8 cellular contexts compared by ENCODE assay signal in the genomic region with DNA sequence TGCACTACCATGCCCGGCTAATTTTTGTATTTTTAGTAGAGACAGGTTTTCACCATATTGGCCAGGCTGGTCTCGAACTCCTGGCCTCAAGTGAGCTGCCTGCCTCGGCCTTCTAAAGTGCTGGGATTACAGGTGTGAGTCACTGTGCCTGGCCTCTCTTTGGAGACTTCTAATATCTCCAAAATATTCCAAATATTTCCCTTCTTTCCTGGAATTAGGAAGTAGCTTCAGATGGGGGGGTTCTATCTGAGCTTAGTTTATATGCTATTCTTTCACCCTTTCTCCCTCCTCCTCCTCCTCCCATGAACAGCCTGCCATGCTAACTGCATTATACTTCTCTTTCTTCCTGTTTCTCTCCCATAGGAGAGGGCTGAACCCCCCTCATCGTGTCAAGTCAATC. TPM values are rescaled to one million over a fixed set of nuclear protein-coding genes. Genes with fewer than 3 reads are reported as not detected.
DNase-seq lines count a peak whose midpoint lies in the region; ATAC-seq, FAIRE-seq and TF ChIP-seq lines count a peak whose summit lies in the region.
"Not testable (repeated sequence)": the region's sequence is repeated elsewhere in the genome, so short reads cannot be mapped to it uniquely, and the experiment has no call there.

No MANE protein-coding gene starts in this region.

- peaks cover 20% of the 10 kb centered on the region for H3K36me3 ChIP-seq in CD4-positive, CD25-positive, alpha-beta regulatory T cell (ENCODE audit: control insufficient read depth, insufficient read depth, low read length)
- H3K36me3 ChIP-seq in Peyer's patch (peaks cover 0 to 50% (median 0%) of the 10 kb centered on the region in 3 donors), K562 (ENCODE audit: control insufficient read depth, insufficient read depth, low read length) (peaks cover 48% of the 10 kb centered on the region), sigmoid colon (peaks cover 4 to 44% (median 17%) of the 10 kb centered on the region in 4 donors), thyroid gland (peaks cover 0 to 24% of the 10 kb centered on the region in 2 donors)

- 61% methylated on average over 4 of the region's 4 CpGs for WGBS in K562 (ENCODE audit: insufficient coverage, low coverage, missing lambda C conversion rate)
- 78 to 82% methylated on average over 4 of the region's 4 CpGs for WGBS in sigmoid colon, 2 donors
- WGBS in thyroid gland, 2 donors, result 44 to 69% methylated on average over 4 of the region's 4 CpGs

- peak overlapping the region; percentile 84 for H3K27ac ChIP-seq in CD4-positive, CD25-positive, alpha-beta regulatory T cell (ENCODE audit: insufficient read depth, low read length, poor library complexity, severe bottlenecking)
- H3K27ac ChIP-seq in Peyer's patch, result peak overlapping the region; percentile 75 to 91 (median 81)
- H3K27ac ChIP-seq in K562 (ENCODE audit: extremely low read depth, low read depth, low read length), result not testable (repeated sequence)
- peak overlapping the region; percentile 87 to 90 (median 88) for H3K27ac ChIP-seq in sigmoid colon
- peak overlapping the region; percentile 96 to 99 (median 96) for H3K27ac ChIP-seq in thyroid gland

- not testable (repeated sequence) for H3K27me3 ChIP-seq in CD4-positive, CD25-positive, alpha-beta regulatory T cell (ENCODE audit: control insufficient read depth, insufficient read depth, low read length); Peyer's patch; K562 (ENCODE audit: control insufficient read depth in 2 of 2, insufficient read depth in 2 of 2, low read length in 2 of 2); sigmoid colon; thyroid gland

- H3K27me3 Mint-ChIP-seq in CD4-positive, CD25-positive, alpha-beta regulatory T cell; activated CD8-positive, alpha-beta memory T cell treated with anti-CD3 and anti-CD28 coated beads, Interleukin-2, amount 10 ng/mL, durations not matched to agents 7 days and 5 days; glutamatergic neuron (ENCODE audit: unreplicated experiment); mesothelial cell of epicardium (ENCODE audit: low read depth): not testable (repeated sequence)

- H3K9ac ChIP-seq in K562 (ENCODE audit: insufficient read depth in 1 of 2, low read depth in 2 of 2, low read length in 2 of 2), result not testable (repeated sequence)

- not testable (repeated sequence) for H3K9me3 Mint-ChIP-seq in CD4-positive, CD25-positive, alpha-beta regulatory T cell; activated CD8-positive, alpha-beta memory T cell treated with anti-CD3 and anti-CD28 coated beads, Interleukin-2, amount 10 ng/mL, durations not matched to agents 7 days and 5 days (ENCODE audit: low read depth); glutamatergic neuron (ENCODE audit: unreplicated experiment); mesothelial cell of epicardium

- not testable (repeated sequence) for H4K20me1 ChIP-seq in K562 (replicated peaks; ENCODE audit: control insufficient read depth, insufficient read depth, low read length)

- TF ChIP-seq EP300 in K562 (IDR thresholded peaks at IDR 0.05; ENCODE audit: low read length); sigmoid colon (IDR thresholded peaks at IDR 0.05): not testable (repeated sequence)

- H3K4me3 Mint-ChIP-seq in CD4-positive, CD25-positive, alpha-beta regulatory T cell, result peak overlapping the region; percentile 41 to 78 (median 70)
- H3K4me3 Mint-ChIP-seq in activated CD8-positive, alpha-beta memory T cell treated with anti-CD3 and anti-CD28 coated beads, Interleukin-2, amount 10 ng/mL, durations not matched to agents 7 days and 5 days, result peak overlapping the region; percentile 38
- peak overlapping the region; percentile 40 for H3K4me3 Mint-ChIP-seq in glutamatergic neuron (ENCODE audit: unreplicated experiment)
- H3K4me3 Mint-ChIP-seq in mesothelial cell of epicardium, result not testable (repeated sequence)

- not testable (repeated sequence) for H3K9me3 ChIP-seq in CD4-positive, CD25-positive, alpha-beta regulatory T cell (ENCODE audit: control insufficient read depth in 2 of 2, low read length in 2 of 2); Peyer's patch; K562 (replicated peaks; ENCODE audit: control insufficient read depth, insufficient read depth, low read depth, low read length); sigmoid colon; thyroid gland

- H3K4me1 Mint-ChIP-seq in CD4-positive, CD25-positive, alpha-beta regulatory T cell, result peaks cover 27 to 78% (median 64%) of the 10 kb centered on the region in 4 donors
- peaks cover 75% of the 10 kb centered on the region for H3K4me1 Mint-ChIP-seq in activated CD8-positive, alpha-beta memory T cell treated with anti-CD3 and anti-CD28 coated beads, Interleukin-2, amount 10 ng/mL, durations not matched to agents 7 days and 5 days
- H3K4me1 Mint-ChIP-seq in glutamatergic neuron (ENCODE audit: low read depth, unreplicated experiment), result not testable (repeated sequence)
- H3K4me1 Mint-ChIP-seq in mesothelial cell of epicardium, result peaks cover 45% of the 10 kb centered on the region

- not testable (repeated sequence) for H2AFZ ChIP-seq in K562 (ENCODE audit: low read depth, low read length)

- POLR2A ChIA-PET in K562 (lab: Yijun Ruan, JAX), result interaction anchor here (0.6 to 2.5 kb wide), 4 partner anchors 10 to 118 kb away, joined by 3 to 11 read pairs (median 4); no protein-coding TSS in a partner anchor

- CTCF ChIA-PET in activated CD8-positive, alpha-beta memory T cell treated with anti-CD3 and anti-CD28 coated beads, Interleukin-2, amount 10 ng/mL, durations not matched to agents 7 days and 5 days (lab: Charles Lee), result interaction anchor here (1.0 to 11.5 kb wide), 11 partner anchors 10 to 98 kb away, joined by 3 to 158 read pairs (median 9); a partner anchor contains a TSS
- CTCF ChIA-PET in K562 (lab: Yijun Ruan, JAX; ENCODE audit: low intra/inter-chr PET ratio), result interaction anchor here (0.8 kb wide), 1 partner anchor 66 kb away, joined by 3 read pairs; no protein-coding TSS in a partner anchor

- H3K4me2 ChIP-seq in K562 (ENCODE audit: insufficient read depth, low read length), result peak overlapping the region; percentile 76; the same call in 1 of the 2 replicates

- peak overlapping the region; percentile 87 to 99 (median 92) for H3K27ac Mint-ChIP-seq in CD4-positive, CD25-positive, alpha-beta regulatory T cell
- H3K27ac Mint-ChIP-seq in activated CD8-positive, alpha-beta memory T cell treated with anti-CD3 and anti-CD28 coated beads, Interleukin-2, amount 10 ng/mL, durations not matched to agents 7 days and 5 days, result peak overlapping the region; percentile 95
- H3K27ac Mint-ChIP-seq in glutamatergic neuron (ENCODE audit: unreplicated experiment), result not testable (repeated sequence)
- peak overlapping the region; percentile 86 for H3K27ac Mint-ChIP-seq in mesothelial cell of epicardium

- H3K4me3 ChIP-seq in CD4-positive, CD25-positive, alpha-beta regulatory T cell (ENCODE audit: low read depth, low read length); Peyer's patch; K562; sigmoid colon; thyroid gland (replicated peaks in 1 of 3): not testable (repeated sequence)

- peaks cover 72% of the 10 kb centered on the region for H3K4me1 ChIP-seq in CD4-positive, CD25-positive, alpha-beta regulatory T cell (ENCODE audit: control insufficient read depth, insufficient read depth, low read length, poor library complexity, severe bottlenecking)
- H3K4me1 ChIP-seq in Peyer's patch (peaks cover 5 to 53% (median 29%) of the 10 kb centered on the region in 4 donors), K562 (replicated peaks in 1 of 2; ENCODE audit: control insufficient read depth in 2 of 2, insufficient read depth in 2 of 2, low read length in 2 of 2) (peaks cover 24 to 51% of the 10 kb centered on the region in 2 experiments), sigmoid colon (peaks cover 0 to 57% (median 52%) of the 10 kb centered on the region in 4 donors), thyroid gland (peaks cover 49 to 60% of the 10 kb centered on the region in 2 donors)

- in situ Hi-C loops in K562 (cut with MboI), result not testable (repeated sequence)

- not testable (repeated sequence) for FAIRE-seq in K562 (lab: Jason Lieb, UNC)

- peaks cover 29% of the 10 kb centered on the region for H3K36me3 Mint-ChIP-seq in CD4-positive, CD25-positive, alpha-beta regulatory T cell
- peaks cover 28% of the 10 kb centered on the region for H3K36me3 Mint-ChIP-seq in activated CD8-positive, alpha-beta memory T cell treated with anti-CD3 and anti-CD28 coated beads, Interleukin-2, amount 10 ng/mL, durations not matched to agents 7 days and 5 days
- H3K36me3 Mint-ChIP-seq in glutamatergic neuron (ENCODE audit: unreplicated experiment), result not testable (repeated sequence)
- peaks cover 11% of the 10 kb centered on the region for H3K36me3 Mint-ChIP-seq in mesothelial cell of epicardium

- TF ChIP-seq RAD21 in K562 (CRISPR knock-in tag; conservative IDR thresholded peaks at IDR 0.05 in 1 of 2, IDR thresholded peaks at IDR 0.05 in 1 of 2), result not testable (repeated sequence)

- DNase-seq in CD4-positive, CD25-positive, alpha-beta regulatory T cell; Peyer's patch; activated CD8-positive, alpha-beta memory T cell treated with anti-CD3 and anti-CD28 coated beads, Interleukin-2, amount 10 ng/mL, durations not matched to agents 7 days and 5 days; K562 (ENCODE audit: extremely low read depth in 1 of 4, low spot score in 3 of 4); glutamatergic neuron; mesothelial cell of epicardium (ENCODE audit: low spot score in 2 of 2, unreplicated experiment in 2 of 2); sigmoid colon; thyroid gland: not testable (repeated sequence)

- not testable (repeated sequence) for TF ChIP-seq POLR2A in Peyer's patch (IDR thresholded peaks at IDR 0.05); K562 (conservative IDR thresholded peaks at IDR 0.05); sigmoid colon (IDR thresholded peaks at IDR 0.05); thyroid gland (IDR thresholded peaks at IDR 0.05)

- not testable (repeated sequence) for ATAC-seq in CD4-positive, CD25-positive, alpha-beta regulatory T cell (ENCODE audit: low read depth in 2 of 2); activated CD8-positive, alpha-beta memory T cell treated with anti-CD3 and anti-CD28 coated beads, Interleukin-2, amount 10 ng/mL, durations not matched to agents 7 days and 5 days; K562

- not testable (repeated sequence) for H3K9me1 ChIP-seq in K562 (ENCODE audit: control insufficient read depth, insufficient read depth, low read length)

- H3K79me2 ChIP-seq in K562 (ENCODE audit: control insufficient read depth, insufficient read depth, low read length), result peaks cover 54% of the 10 kb centered on the region

- intact Hi-C loops in K562 (cut with micrococcal nuclease); sigmoid colon (cut with DNase I); thyroid gland (cut with DNase I): not testable (repeated sequence)

- BruUV-seq in K562 (replicated peaks; lab: Mats Ljungman, UMichigan), result not testable (repeated sequence)

- TF ChIP-seq CTCF in Peyer's patch (IDR thresholded peaks at IDR 0.05); K562 (IDR thresholded peaks at IDR 0.05 in 2 of 3, conservative IDR thresholded peaks at IDR 0.05 in 1 of 3; ENCODE audit: insufficient read depth in 2 of 3, low read depth in 1 of 3, low read length in 3 of 3); glutamatergic neuron (IDR thresholded peaks at IDR 0.05; ENCODE audit: partially characterized antibody, unreplicated experiment); mesothelial cell of epicardium (IDR thresholded peaks at IDR 0.05; ENCODE audit: unreplicated experiment); sigmoid colon (IDR thresholded peaks at IDR 0.05); thyroid gland (IDR thresholded peaks at IDR 0.05): not testable (repeated sequence)

RNA-seq across cellular contexts. Expression of a gene that starts 9.5 kb away (rescaled TPM):
- 40.8 TPM for total RNA-seq in CD4-positive, CD25-positive, alpha-beta regulatory T cell
- polyA plus RNA-seq in CD4-positive, CD25-positive, alpha-beta regulatory T cell, result 10 to 100 TPM; 11.7 to 21.6 (median 16.0) TPM
- 10 to 100 TPM; 38.4 to 63.6 (median 49.9) TPM for total RNA-seq in Peyer's patch
- 10 to 100 TPM; 61.4 to 82.5 TPM for total RNA-seq in activated CD8-positive, alpha-beta memory T cell treated with anti-CD3 and anti-CD28 coated beads, Interleukin-2, amount 10 ng/mL, durations not matched to agents 7 days and 5 days
- total RNA-seq in K562 (2011; cell fraction: chromatin; rRNA removed; ENCODE audit: low replicate concordance), result 25.6 and 42.2 TPM in 2 replicates
- total RNA-seq in K562 (2011; cell fraction: nucleolus; rRNA removed), result 22.7 and 25.7 TPM in 2 replicates
- 28.4 and 39.7 TPM in 2 replicates for total RNA-seq in K562 (2011; cell fraction: nucleoplasm; rRNA removed)
- 11.7 and 20.2 TPM in 2 replicates for total RNA-seq in K562 (2014; rRNA removed)
- 3.6 and 4.3 TPM in 2 replicates for total RNA-seq in K562 (2014; rRNA removed; fragmentation: Illumina TruSeq; extraction: Trizol)
- total RNA-seq in K562 (2015; rRNA removed; fragmentation: Illumina TruSeq; extraction: Trizol), result 7.8 and 9.3 TPM in 2 replicates
- 23.1 and 23.4 TPM in 2 replicates for total RNA-seq in K562 (2021)
- 4.6 and 5.2 TPM in 2 replicates for polyA plus RNA-seq in K562 (2011; rRNA removed)
- polyA plus RNA-seq in K562 (2011; cell fraction: cytosol; rRNA removed), result 3.8 and 25.5 TPM in 2 replicates
- polyA plus RNA-seq in K562 (2011; cell fraction: nucleus; rRNA removed), result 12.0 and 33.1 TPM in 2 replicates
- 9.7 and 18.9 TPM in 2 replicates for polyA plus RNA-seq in K562 (2012)
- polyA plus RNA-seq in K562 (2014; fragmentation: Illumina TruSeq; extraction: Trizol), result 6.5 and 9.6 TPM in 2 replicates
- polyA plus RNA-seq in K562 (2014; fragmentation: Nextera tagmentation; extraction: Ambion mirVana), result under 1 TPM; 0.31 to 0.32 TPM
- 10.0 and 16.8 TPM in 2 replicates for polyA plus RNA-seq in K562 (2014; rRNA removed)
- 3.7 and 4.3 TPM in 2 replicates for polyA minus RNA-seq in K562 (2011; rRNA and poly(A)+ RNA removed)
- 3.9 and 8.0 TPM in 2 replicates for polyA minus RNA-seq in K562 (2011; cell fraction: cytosol; rRNA and poly(A)+ RNA removed)
- 10.2 and 12.1 TPM in 2 replicates for polyA minus RNA-seq in K562 (2011; cell fraction: nucleus; rRNA and poly(A)+ RNA removed)
- total RNA-seq in glutamatergic neuron (ENCODE audit: unreplicated experiment), result 5.7 TPM
- total RNA-seq in mesothelial cell of epicardium, result 7.7 to 9.1 TPM (median 8.3 TPM) in 3 replicates
- total RNA-seq in sigmoid colon, result 10 to 100 TPM; 17.5 to 32.7 (median 20.2) TPM
- polyA plus RNA-seq in sigmoid colon, result 10 to 100 TPM; 28.8 to 33.0 (median 30.7) TPM
- 10 to 100 TPM; 26.1 to 34.6 (median 28.0) TPM for total RNA-seq in thyroid gland

RNA-seq across cellular contexts. Expression of a gene that starts 25.2 kb away (rescaled TPM):
- total RNA-seq in CD4-positive, CD25-positive, alpha-beta regulatory T cell, result 47.4 TPM
- under 1 TPM in 1 of 4 donors, not detected in 3; 0.47 TPM for polyA plus RNA-seq in CD4-positive, CD25-positive, alpha-beta regulatory T cell
- total RNA-seq in Peyer's patch, result 10 to 100 TPM in 3 of 4 donors, 1 to 10 TPM in 1; 2.5 to 18.2 (median 13.4) TPM
- total RNA-seq in activated CD8-positive, alpha-beta memory T cell treated with anti-CD3 and anti-CD28 coated beads, Interleukin-2, amount 10 ng/mL, durations not matched to agents 7 days and 5 days, result 10 to 100 TPM; 18.2 to 26.3 TPM
- total RNA-seq in K562 (2011; cell fraction: chromatin; rRNA removed; ENCODE audit: low replicate concordance), result 7.1 and 11.6 TPM in 2 replicates
- total RNA-seq in K562 (2011; cell fraction: nucleolus; rRNA removed), result 13.0 and 18.8 TPM in 2 replicates
- 5.2 and 5.7 TPM in 2 replicates for total RNA-seq in K562 (2011; cell fraction: nucleoplasm; rRNA removed)
- 1.3 and 1.8 TPM in 2 replicates for total RNA-seq in K562 (2014; rRNA removed)
- 0.48 TPM in 1 of 2 replicates, not detected in the other for total RNA-seq in K562 (2014; rRNA removed; fragmentation: Illumina TruSeq; extraction: Trizol)
- total RNA-seq in K562 (2015; rRNA removed; fragmentation: Illumina TruSeq; extraction: Trizol), result 1.1 TPM in 2 replicates
- 3.2 and 5.3 TPM in 2 replicates for total RNA-seq in K562 (2021)
- polyA plus RNA-seq in K562 (2011; rRNA removed), result 0.42 and 2.1 TPM in 2 replicates
- 0.96 and 3.5 TPM in 2 replicates for polyA plus RNA-seq in K562 (2011; cell fraction: cytosol; rRNA removed)
- polyA plus RNA-seq in K562 (2011; cell fraction: nucleus; rRNA removed), result 11.2 and 27.2 TPM in 2 replicates
- 4.8 and 12.8 TPM in 2 replicates for polyA plus RNA-seq in K562 (2012)
- 0.48 and 2.8 TPM in 2 replicates for polyA plus RNA-seq in K562 (2014; fragmentation: Illumina TruSeq; extraction: Trizol)
- polyA plus RNA-seq in K562 (2014; fragmentation: Nextera tagmentation; extraction: Ambion mirVana), result under 1 TPM; 0.13 to 0.14 TPM
- polyA plus RNA-seq in K562 (2014; rRNA removed), result 4.2 and 8.1 TPM in 2 replicates
- polyA minus RNA-seq in K562 (2011; rRNA and poly(A)+ RNA removed), result not detected in 2 replicates
- polyA minus RNA-seq in K562 (2011; cell fraction: cytosol; rRNA and poly(A)+ RNA removed), result not detected in 2 replicates
- 2.0 and 3.4 TPM in 2 replicates for polyA minus RNA-seq in K562 (2011; cell fraction: nucleus; rRNA and poly(A)+ RNA removed)
- total RNA-seq in glutamatergic neuron (ENCODE audit: unreplicated experiment), result 8.0 TPM
- 7.9 to 13.5 TPM (median 10.6 TPM) in 3 replicates for total RNA-seq in mesothelial cell of epicardium
- 1 to 10 TPM in 2 of 4 donors, under 1 TPM in 1, not detected in 1; 0.71 to 2.5 (median 1.9) TPM for total RNA-seq in sigmoid colon
- polyA plus RNA-seq in sigmoid colon, result 1 to 10 TPM in 1 of 3 donors, not detected in 2; 7.2 TPM
- total RNA-seq in thyroid gland, result 1 to 10 TPM in 2 of 4 donors, not detected in 2; 1.5 to 6.2 TPM

RNA-seq across cellular contexts. Expression of a gene that starts 37.5 kb away (rescaled TPM):
- total RNA-seq in CD4-positive, CD25-positive, alpha-beta regulatory T cell, result 350 TPM
- polyA plus RNA-seq in CD4-positive, CD25-positive, alpha-beta regulatory T cell, result 100 to 1,000 TPM; 115 to 136 (median 126) TPM
- total RNA-seq in Peyer's patch (100 to 1,000 TPM in 3 of 4 donors, 10 to 100 TPM in 1; 76.7 to 232 (median 156) TPM), K562 (2014; rRNA removed) (15.0 and 33.7 TPM in 2 replicates), K562 (2014; rRNA removed; fragmentation: Illumina TruSeq; extraction: Trizol) (3.3 and 6.0 TPM in 2 replicates), K562 (2015; rRNA removed; fragmentation: Illumina TruSeq; extraction: Trizol) (15.0 and 17.2 TPM in 2 replicates), K562 (2021) (56.0 and 63.3 TPM in 2 replicates), glutamatergic neuron (ENCODE audit: unreplicated experiment) (166 TPM), mesothelial cell of epicardium (117 to 128 TPM (median 127 TPM) in 3 replicates), sigmoid colon (10 to 100 TPM; 28.9 to 74.5 (median 42.9) TPM), thyroid gland (100 to 1,000 TPM in 1 of 4 donors, 10 to 100 TPM in 3; 55.0 to 107 (median 76.6) TPM)
- total RNA-seq in activated CD8-positive, alpha-beta memory T cell treated with anti-CD3 and anti-CD28 coated beads, Interleukin-2, amount 10 ng/mL, durations not matched to agents 7 days and 5 days, result 100 to 1,000 TPM; 155 to 178 TPM
- 117 and 377 TPM in 2 replicates for total RNA-seq in K562 (2011; cell fraction: chromatin; rRNA removed; ENCODE audit: low replicate concordance)
- 224 and 228 TPM in 2 replicates for total RNA-seq in K562 (2011; cell fraction: nucleolus; rRNA removed)
- total RNA-seq in K562 (2011; cell fraction: nucleoplasm; rRNA removed), result 133 and 136 TPM in 2 replicates
- polyA plus RNA-seq in K562 (2011; rRNA removed) (9.0 and 22.2 TPM in 2 replicates), K562 (2014; fragmentation: Illumina TruSeq; extraction: Trizol) (15.7 and 28.6 TPM in 2 replicates), K562 (2014; fragmentation: Nextera tagmentation; extraction: Ambion mirVana) (under 1 TPM; 0.06 to 0.25 TPM), K562 (2014; rRNA removed) (41.0 and 53.0 TPM in 2 replicates), sigmoid colon (10 to 100 TPM; 28.2 to 92.3 (median 40.7) TPM)
- 8.5 and 16.9 TPM in 2 replicates for polyA plus RNA-seq in K562 (2011; cell fraction: cytosol; rRNA removed)
- 184 and 234 TPM in 2 replicates for polyA plus RNA-seq in K562 (2011; cell fraction: nucleus; rRNA removed)
- polyA plus RNA-seq in K562 (2012), result 28.5 and 77.6 TPM in 2 replicates
- 7.4 and 7.6 TPM in 2 replicates for polyA minus RNA-seq in K562 (2011; rRNA and poly(A)+ RNA removed)
- polyA minus RNA-seq in K562 (2011; cell fraction: cytosol; rRNA and poly(A)+ RNA removed), result 25.4 and 28.8 TPM in 2 replicates
- 61.5 and 71.8 TPM in 2 replicates for polyA minus RNA-seq in K562 (2011; cell fraction: nucleus; rRNA and poly(A)+ RNA removed)

RNA-seq across cellular contexts. Expression of a gene that starts 37.7 kb away (rescaled TPM):
- not detected for total RNA-seq in CD4-positive, CD25-positive, alpha-beta regulatory T cell
- under 1 TPM in 3 of 4 donors, not detected in 1; 0.21 to 0.26 (median 0.22) TPM for polyA plus RNA-seq in CD4-positive, CD25-positive, alpha-beta regulatory T cell
- total RNA-seq in Peyer's patch (1 to 10 TPM in 2 of 4 donors, not detected in 2; 1.1 to 2.8 TPM), K562 (2014; rRNA removed) (0.50 and 1.4 TPM in 2 replicates), K562 (2014; rRNA removed; fragmentation: Illumina TruSeq; extraction: Trizol) (0.10 and 0.33 TPM in 2 replicates), K562 (2015; rRNA removed; fragmentation: Illumina TruSeq; extraction: Trizol) (0.49 and 0.51 TPM in 2 replicates), K562 (2021) (0.94 and 0.95 TPM in 2 replicates), glutamatergic neuron (ENCODE audit: unreplicated experiment) (0.49 TPM), mesothelial cell of epicardium (0.54 to 0.93 TPM (median 0.64 TPM) in 3 replicates), sigmoid colon (1 to 10 TPM in 1 of 4 donors, under 1 TPM in 2, not detected in 1; 0.27 to 2.8 (median 0.71) TPM), thyroid gland (under 1 TPM; 0.13 to 0.88 (median 0.50) TPM)
- 1 to 10 TPM in 1 of 2 experiments, under 1 TPM in 1; 0.80 to 1.3 TPM for total RNA-seq in activated CD8-positive, alpha-beta memory T cell treated with anti-CD3 and anti-CD28 coated beads, Interleukin-2, amount 10 ng/mL, durations not matched to agents 7 days and 5 days
- total RNA-seq in K562 (2011; cell fraction: chromatin; rRNA removed; ENCODE audit: low replicate concordance), result 1.5 and 2.7 TPM in 2 replicates
- total RNA-seq in K562 (2011; cell fraction: nucleolus; rRNA removed), result 1.6 and 2.0 TPM in 2 replicates
- total RNA-seq in K562 (2011; cell fraction: nucleoplasm; rRNA removed), result 1.1 and 2.1 TPM in 2 replicates
- polyA plus RNA-seq in K562 (2011; rRNA removed) (0.50 and 0.57 TPM in 2 replicates), K562 (2014; fragmentation: Illumina TruSeq; extraction: Trizol) (0.42 and 0.80 TPM in 2 replicates), K562 (2014; fragmentation: Nextera tagmentation; extraction: Ambion mirVana) (under 1 TPM; 0.17 to 0.27 TPM), K562 (2014; rRNA removed) (0.73 and 1.3 TPM in 2 replicates), sigmoid colon (1 to 10 TPM in 1 of 3 donors, under 1 TPM in 2; 0.46 to 1.2 (median 0.95) TPM)
- polyA plus RNA-seq in K562 (2011; cell fraction: cytosol; rRNA removed), result 0.86 and 1.00 TPM in 2 replicates
- 2.1 and 3.5 TPM in 2 replicates for polyA plus RNA-seq in K562 (2011; cell fraction: nucleus; rRNA removed)
- polyA plus RNA-seq in K562 (2012), result 0.52 and 1.0 TPM in 2 replicates
- 0.51 and 0.84 TPM in 2 replicates for polyA minus RNA-seq in K562 (2011; rRNA and poly(A)+ RNA removed)
- polyA minus RNA-seq in K562 (2011; cell fraction: cytosol; rRNA and poly(A)+ RNA removed), result 0.67 TPM in 1 of 2 replicates, not detected in the other
- 0.67 and 0.78 TPM in 2 replicates for polyA minus RNA-seq in K562 (2011; cell fraction: nucleus; rRNA and poly(A)+ RNA removed)

RNA-seq across cellular contexts. Expression of a gene that starts 53.7 kb away (rescaled TPM):
- 2.8 TPM for total RNA-seq in CD4-positive, CD25-positive, alpha-beta regulatory T cell
- 1 to 10 TPM in 1 of 4 donors, under 1 TPM in 2, not detected in 1; 0.23 to 1.5 (median 0.89) TPM for polyA plus RNA-seq in CD4-positive, CD25-positive, alpha-beta regulatory T cell
- total RNA-seq in Peyer's patch (10 to 100 TPM in 2 of 4 donors, 1 to 10 TPM in 2; 1.8 to 53.6 (median 9.8) TPM), K562 (2014; rRNA removed) (13.5 and 14.1 TPM in 2 replicates), K562 (2014; rRNA removed; fragmentation: Illumina TruSeq; extraction: Trizol) (3.8 and 4.5 TPM in 2 replicates), K562 (2015; rRNA removed; fragmentation: Illumina TruSeq; extraction: Trizol) (8.9 and 10.0 TPM in 2 replicates), K562 (2021) (32.4 and 33.9 TPM in 2 replicates), glutamatergic neuron (ENCODE audit: unreplicated experiment) (33.9 TPM), mesothelial cell of epicardium (461 to 479 TPM (median 479 TPM) in 3 replicates), sigmoid colon (10 to 100 TPM; 14.3 to 76.4 (median 21.4) TPM), thyroid gland (10 to 100 TPM; 12.9 to 36.3 (median 22.1) TPM)
- total RNA-seq in activated CD8-positive, alpha-beta memory T cell treated with anti-CD3 and anti-CD28 coated beads, Interleukin-2, amount 10 ng/mL, durations not matched to agents 7 days and 5 days, result 10 to 100 TPM in 1 of 2 experiments, 1 to 10 TPM in 1; 9.2 to 11.6 TPM
- 11.5 and 28.7 TPM in 2 replicates for total RNA-seq in K562 (2011; cell fraction: chromatin; rRNA removed; ENCODE audit: low replicate concordance)
- 29.5 and 34.2 TPM in 2 replicates for total RNA-seq in K562 (2011; cell fraction: nucleolus; rRNA removed)
- 23.0 and 24.9 TPM in 2 replicates for total RNA-seq in K562 (2011; cell fraction: nucleoplasm; rRNA removed)
- polyA plus RNA-seq in K562 (2011; rRNA removed) (5.0 and 11.8 TPM in 2 replicates), K562 (2014; fragmentation: Illumina TruSeq; extraction: Trizol) (30.4 and 31.8 TPM in 2 replicates), K562 (2014; fragmentation: Nextera tagmentation; extraction: Ambion mirVana) (1 to 10 TPM; 5.2 to 5.4 TPM), K562 (2014; rRNA removed) (28.0 and 28.6 TPM in 2 replicates), sigmoid colon (10 to 100 TPM in 2 of 3 donors, 1 to 10 TPM in 1; 2.3 to 36.7 (median 10.8) TPM)
- polyA plus RNA-seq in K562 (2011; cell fraction: cytosol; rRNA removed), result 9.0 and 11.0 TPM in 2 replicates
- polyA plus RNA-seq in K562 (2011; cell fraction: nucleus; rRNA removed), result 59.3 and 94.1 TPM in 2 replicates
- 21.8 and 34.6 TPM in 2 replicates for polyA plus RNA-seq in K562 (2012)
- 1.6 and 2.0 TPM in 2 replicates for polyA minus RNA-seq in K562 (2011; rRNA and poly(A)+ RNA removed)
- polyA minus RNA-seq in K562 (2011; cell fraction: cytosol; rRNA and poly(A)+ RNA removed), result 5.7 and 10.1 TPM in 2 replicates
- polyA minus RNA-seq in K562 (2011; cell fraction: nucleus; rRNA and poly(A)+ RNA removed), result 7.3 and 10.7 TPM in 2 replicates
